In genomic region chr2:218329027-218329825, GRCh38 we compare ENCODE assay signal across 11 cellular contexts. TPM values are rescaled to one million over a fixed set of nuclear protein-coding genes. Genes with fewer than 3 reads are reported as not detected.
DNase-seq lines count a peak whose midpoint lies in the region; ATAC-seq, FAIRE-seq and TF ChIP-seq lines count a peak whose summit lies in the region.
"Had no signal": no experiment of that assay in that cellular context is flagged by ENCODE, and none has a peak within 500 bp of the region (broad histone marks: within the 10 kb centered on the region; RNA-seq: fewer than 3 reads in every experiment).

No MANE protein-coding gene starts in this region.

- H4K20me1 ChIP-seq in hepatocyte (ENCODE audit: insufficient read depth, poor library complexity, severe bottlenecking) (no peaks in the 10 kb centered on the region), PC-9 (ENCODE audit: insufficient read depth) (no peaks in the 10 kb centered on the region)

- H3K4me2 ChIP-seq in hepatocyte, result no peak overlapping the region
- H3K4me2 ChIP-seq in PC-9, result no peak overlapping the region

- H3K4me3 ChIP-seq in hepatocyte, result no peak overlapping the region
- no peak overlapping the region for H3K4me3 ChIP-seq in PC-9

- POLR2A ChIA-PET in PC-9 (lab: Charles Lee; ENCODE audit: unreplicated experiment), result interaction anchor here (0.6 kb wide), 1 partner anchor 31 kb away, joined by 8 read pairs; no protein-coding TSS in a partner anchor

- H3K9me3 ChIP-seq in hepatocyte (ENCODE audit: low read depth) (no peaks in the 10 kb centered on the region), PC-9 (ENCODE audit: insufficient read depth, low read depth) (no peaks in the 10 kb centered on the region)

- no peaks in the 10 kb centered on the region for H3K36me3 ChIP-seq in hepatocyte (replicated peaks; ENCODE audit: insufficient read depth, low read depth)
- no peaks in the 10 kb centered on the region for H3K36me3 ChIP-seq in PC-9 (ENCODE audit: low read depth)

- no TSS peak for BruUV-seq in PC-9 (replicated peaks; lab: Mats Ljungman, UMichigan)

- H3K27me3 ChIP-seq in hepatocyte (no peaks in the 10 kb centered on the region), PC-9 (ENCODE audit: insufficient read depth, low read depth) (no peaks in the 10 kb centered on the region)

- no peak for FAIRE-seq in HTR-8/SVneo (lab: Jason Lieb, UNC)

- TF ChIP-seq CTCF in hepatocyte (IDR thresholded peaks at IDR 0.05; ENCODE audit: poor library complexity) (no peak), PC-9 (conservative IDR thresholded peaks at IDR 0.05) (no peak)

- H3K27ac ChIP-seq in hepatocyte (peak overlapping the region; percentile 2), PC-9 (no peak overlapping the region)
- H3K27ac ChIP-seq: epithelial cell of prostate had no signal

- H3F3A ChIP-seq in PC-9 (ENCODE audit: insufficient read depth, low read depth), result peaks cover 5% of the 10 kb centered on the region; the same call in 1 of the 2 replicates

- H3K9me2 ChIP-seq in hepatocyte (replicated peaks; ENCODE audit: insufficient read depth), result no peaks in the 10 kb centered on the region
- no peaks in the 10 kb centered on the region for H3K9me2 ChIP-seq in PC-9 (ENCODE audit: insufficient read depth)

- CTCF ChIA-PET in PC-9 (lab: Charles Lee), result interaction anchor here (0.6 kb wide), 1 partner anchor 68 kb away, joined by 5 read pairs; no protein-coding TSS in a partner anchor

- ATAC-seq in GM19372 (IDR thresholded peaks at IDR 0.05; ENCODE audit: low read depth, unreplicated experiment), result peak; percentile 42
- ATAC-seq in HG03108 (IDR thresholded peaks at IDR 0.05; ENCODE audit: unreplicated experiment), result peak; percentile 37

- H2AFZ ChIP-seq in hepatocyte (no peak overlapping the region), PC-9 (no peak overlapping the region)

- intact Hi-C loops in PC-9 (cut with micrococcal nuclease; ENCODE audit: unreplicated experiment), result no loop called here

- peaks cover 33% of the 10 kb centered on the region for H3K4me1 ChIP-seq in hepatocyte (ENCODE audit: insufficient read depth)
- H3K4me1 ChIP-seq in PC-9 (replicated peaks; ENCODE audit: insufficient read depth), result peaks cover 19% of the 10 kb centered on the region

- peak; percentile 52 for DNase-seq in ELF-1 (ENCODE audit: low read depth, low spot score)
- DNase-seq in hepatocyte (ENCODE audit: low spot score), result no peak
- no peak for DNase-seq in pons (ENCODE audit: low spot score)
- no peak for DNase-seq in PC-9
- DNase-seq in HTR-8/SVneo (ENCODE audit: insufficient read length, low spot score), result no peak
- DNase-seq in NCI-H526 (lab: John Stamatoyannopoulos, UW), result no peak
- DNase-seq: activated T-cell treated with anti-CD3 and anti-CD28 coated beads, Interleukin-2, amount 50 U/mL, for 48 hours; COR-L47 had no signal

- WGBS in hepatocyte (ENCODE audit: low lambda C conversion rate, missing lambda C conversion rate), result 85% methylated on average over 18 of the region's 18 CpGs

- H3K79me2 ChIP-seq in hepatocyte (peaks cover 49% of the 10 kb centered on the region), PC-9 (ENCODE audit: low read depth) (peaks cover 26% of the 10 kb centered on the region)

RNA-seq across cellular contexts. Expression of gene CATIP, which starts 27.4 kb away (rescaled TPM):
- total RNA-seq in hepatocyte (0.33 TPM in 1 of 2 replicates, not detected in the other), PC-9 (2021) (1.1 and 2.4 TPM in 2 replicates)
- 0.39 and 0.70 TPM in 2 replicates for polyA plus RNA-seq in hepatocyte

RNA-seq across cellular contexts. Expression of gene TMBIM1, which starts 36.9 kb away (rescaled TPM):
- total RNA-seq in hepatocyte (167 and 224 TPM in 2 replicates), PC-9 (2021) (172 and 187 TPM in 2 replicates)
- 265 and 302 TPM in 2 replicates for polyA plus RNA-seq in hepatocyte

RNA-seq across cellular contexts. Expression of gene SLC11A1, which starts 52.8 kb away (rescaled TPM):
- total RNA-seq in hepatocyte, result 0.60 and 0.72 TPM in 2 replicates
- 0.74 and 1.2 TPM in 2 replicates for polyA plus RNA-seq in hepatocyte
- total RNA-seq in PC-9 (2021), result 0.35 and 0.44 TPM in 2 replicates

RNA-seq across cellular contexts. Expression of gene PNKD, which starts 58.9 kb away (rescaled TPM):
- 48.7 and 56.3 TPM in 2 replicates for total RNA-seq in hepatocyte
- 140 and 145 TPM in 2 replicates for polyA plus RNA-seq in hepatocyte
- 94.7 and 102 TPM in 2 replicates for total RNA-seq in PC-9 (2021)

RNA-seq across cellular contexts. Expression of gene AAMP, which starts 59.3 kb away (rescaled TPM):
- 104 and 140 TPM in 2 replicates for total RNA-seq in hepatocyte
- polyA plus RNA-seq in hepatocyte, result 166 and 179 TPM in 2 replicates
- 126 and 165 TPM in 2 replicates for total RNA-seq in PC-9 (2021)
